ENCODE assay signal across 3 cellular contexts in the genomic region with DNA sequence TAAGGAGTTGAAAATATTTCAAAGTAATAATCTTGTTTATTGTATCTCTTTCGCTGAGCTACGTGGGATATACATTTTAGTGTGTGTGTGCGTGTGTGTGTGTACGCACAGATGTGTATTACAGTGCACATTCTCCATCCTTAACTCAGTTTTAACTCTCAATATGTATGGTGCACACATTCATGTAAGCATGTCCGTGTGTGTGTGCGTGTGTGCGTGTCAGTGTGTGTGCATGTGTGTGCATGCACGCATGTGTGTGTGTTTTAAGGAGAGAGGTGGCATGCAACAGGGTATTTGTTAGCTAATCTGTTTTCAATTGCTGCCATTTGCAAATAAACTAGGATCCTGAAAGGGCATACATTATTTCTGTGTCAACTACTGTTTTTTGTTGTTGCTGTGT.
"Had no signal": no experiment of that assay in that cellular context is flagged by ENCODE, and none has a peak within 500 bp of the region (broad histone marks: within the 10 kb centered on the region; RNA-seq: fewer than 3 reads in every experiment).

No MANE protein-coding gene starts in this region.

- H3K4me3 ChIP-seq: GM12878 had no signal

- DNase-seq: GDM1, GF-D8 had no signal
